25 cellular contexts compared by ENCODE assay signal in the genomic region with DNA sequence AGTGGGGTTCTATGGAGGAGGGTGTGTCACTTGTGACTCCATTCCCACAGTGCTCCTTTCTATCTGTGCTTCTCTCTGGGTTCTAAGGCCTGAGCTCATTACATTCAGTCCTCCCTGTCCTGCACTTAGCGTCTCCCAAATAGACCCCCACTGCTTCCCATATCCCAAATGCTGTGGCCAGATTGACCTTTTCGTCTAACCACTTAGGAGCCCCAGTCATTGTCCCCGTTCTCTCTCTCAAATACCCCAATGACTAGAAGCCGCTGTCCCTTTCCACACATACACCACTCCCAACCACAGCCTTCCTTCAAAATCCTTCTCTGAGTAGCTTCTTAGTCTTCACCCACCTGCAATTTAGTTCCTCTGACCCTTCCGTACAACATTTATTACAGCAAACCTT.
"Had no signal": no experiment of that assay in that cellular context is flagged by ENCODE, and none has a peak within 500 bp of the region (broad histone marks: within the 10 kb centered on the region; RNA-seq: fewer than 3 reads in every experiment).

No MANE protein-coding gene starts in this region.

- H3K27ac Mint-ChIP-seq: dendritic cell treated with granulocyte-macrophage colony-stimulating factor and Interleukin-4, amounts not matched to agents 40 ng/mL and 50 ng/mL, for 4 days; effector memory CD8-positive, alpha-beta T cell; endodermal cell had no signal

- ATAC-seq: effector memory CD8-positive, alpha-beta T cell; esophagus mucosa; foreskin keratinocyte; gastrocnemius medialis; gastroesophageal sphincter; heart left ventricle; heart right ventricle had no signal

- H3K4me3 Mint-ChIP-seq: dendritic cell treated with granulocyte-macrophage colony-stimulating factor and Interleukin-4, amounts not matched to agents 40 ng/mL and 50 ng/mL, for 4 days; effector memory CD8-positive, alpha-beta T cell; endodermal cell had no signal

- H3K36me3 ChIP-seq: colonic mucosa, esophagus squamous epithelium, gastrocnemius medialis, gastroesophageal sphincter, heart left ventricle, heart right ventricle had no signal

- H3K4me1 ChIP-seq: colonic mucosa, esophagus squamous epithelium, foreskin keratinocyte, gastrocnemius medialis, gastroesophageal sphincter, heart left ventricle, heart right ventricle had no signal

- H3K27ac ChIP-seq: colonic mucosa, coronary artery, dorsolateral prefrontal cortex, epithelial cell of prostate, esophagus squamous epithelium, foreskin keratinocyte, gastrocnemius medialis, gastroesophageal sphincter, heart left ventricle, heart right ventricle, hepatocyte had no signal

- H3K4me3 ChIP-seq: colonic mucosa, coronary artery, dorsolateral prefrontal cortex, esophagus squamous epithelium, gastrocnemius medialis, gastroesophageal sphincter, heart left ventricle, heart right ventricle, hepatocyte had no signal

- H3K4me1 Mint-ChIP-seq: endodermal cell had no signal

- DNase-seq: colonic mucosa; cortex of kidney; dermis blood vessel endothelial cell; dorsolateral prefrontal cortex; effector CD4-positive, alpha-beta T cell; effector CD8-positive, alpha-beta T cell; effector memory CD4-positive, alpha-beta T cell; effector memory CD8-positive, alpha-beta T cell; endodermal cell; erythroblast; esophagus squamous epithelium; foreskin fibroblast; foreskin keratinocyte; foreskin melanocyte; gastrocnemius medialis; glutamatergic neuron; head of caudate nucleus; heart left ventricle; heart right ventricle had no signal

- H3K9me3 ChIP-seq: colonic mucosa, esophagus squamous epithelium, gastrocnemius medialis, gastroesophageal sphincter, heart left ventricle, heart right ventricle had no signal

- H3K9me3 Mint-ChIP-seq: effector memory CD8-positive, alpha-beta T cell had no signal

- H3K27me3 ChIP-seq: colonic mucosa, gastrocnemius medialis, hepatocyte had no signal
